ENCODE assay signal across 11 cellular contexts in the genomic region with DNA sequence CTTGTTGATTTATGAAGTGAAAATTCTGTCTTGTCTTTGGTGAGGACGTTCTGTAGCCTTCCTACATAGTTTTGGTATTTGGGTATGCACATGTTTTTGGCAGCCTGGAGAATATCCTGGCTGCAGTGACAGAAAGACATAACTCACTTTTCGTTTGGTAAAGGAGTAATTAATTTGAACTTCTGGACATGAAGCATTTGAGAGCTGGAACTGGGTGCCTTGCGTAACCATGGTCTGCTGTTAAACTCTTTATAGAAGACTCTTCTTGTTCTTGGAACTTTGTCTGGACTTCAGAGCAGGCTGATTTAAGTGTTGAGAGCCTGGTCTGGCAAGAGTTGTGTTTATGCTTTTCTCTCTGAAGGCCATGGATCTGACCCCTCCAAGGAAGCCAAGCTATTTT.
DNase-seq lines count a peak whose midpoint lies in the region; ATAC-seq and TF ChIP-seq lines count a peak whose summit lies in the region.
"Had no signal": no experiment of that assay in that cellular context is flagged by ENCODE, and none has a peak within 500 bp of the region (broad histone marks: within the 10 kb centered on the region; RNA-seq: fewer than 3 reads in every experiment).

No MANE protein-coding gene starts in this region.

- peak; percentile 92 to 95 for ATAC-seq in left cardiac atrium
- ATAC-seq in HG03571 (IDR thresholded peaks at IDR 0.05; ENCODE audit: unreplicated experiment) = no peak
- ATAC-seq in stimulated activated naive B cell treated with anti-CD40 and anti-IgM and Interleukin-4, amounts not matched to agents 10 μg/mL and 1 μg/mL and 100 μg/mL, for 72 hours (replicated peaks) = no peak
- no peak for ATAC-seq in GM21528 (IDR thresholded peaks at IDR 0.05; ENCODE audit: low FRiP score, unreplicated experiment)

- no peak overlapping the region for H3K27ac Mint-ChIP-seq in stimulated activated naive B cell treated with anti-CD40 and anti-IgM and Interleukin-4, amounts not matched to agents 10 μg/mL and 1 μg/mL and 100 μg/mL, for 72 hours
- H3K27ac Mint-ChIP-seq in activated naive CD4-positive, alpha-beta T cell treated with anti-CD3 and anti-CD28 coated beads for 36 hours = no peak overlapping the region
- H3K27ac Mint-ChIP-seq: stimulated activated naive CD8-positive, alpha-beta T cell treated with anti-CD3 and anti-CD28 coated beads, Interleukin-15, Interleukin-2, amounts not matched to agents 100 ng/mL and 50 ng/mL, for 24 hours had no signal

- no peaks in the 10 kb centered on the region for H3K9me3 Mint-ChIP-seq in stimulated activated naive B cell treated with anti-CD40 and anti-IgM and Interleukin-4, amounts not matched to agents 10 μg/mL and 1 μg/mL and 100 μg/mL, for 72 hours
- no peaks in the 10 kb centered on the region for H3K9me3 Mint-ChIP-seq in activated naive CD4-positive, alpha-beta T cell treated with anti-CD3 and anti-CD28 coated beads for 36 hours
- H3K9me3 Mint-ChIP-seq: stimulated activated naive CD8-positive, alpha-beta T cell treated with anti-CD3 and anti-CD28 coated beads, Interleukin-15, Interleukin-2, amounts not matched to agents 100 ng/mL and 50 ng/mL, for 24 hours had no signal

- no peak overlapping the region for H3K4me3 Mint-ChIP-seq in stimulated activated naive B cell treated with anti-CD40 and anti-IgM and Interleukin-4, amounts not matched to agents 10 μg/mL and 1 μg/mL and 100 μg/mL, for 72 hours
- H3K4me3 Mint-ChIP-seq in activated naive CD4-positive, alpha-beta T cell treated with anti-CD3 and anti-CD28 coated beads for 36 hours = no peak overlapping the region
- H3K4me3 Mint-ChIP-seq: stimulated activated naive CD8-positive, alpha-beta T cell treated with anti-CD3 and anti-CD28 coated beads, Interleukin-15, Interleukin-2, amounts not matched to agents 100 ng/mL and 50 ng/mL, for 24 hours had no signal

- 26 to 47% (median 35%) methylated on average over 3 of the region's 3 CpGs for WGBS in adrenal gland, 4 donors

- no peaks in the 10 kb centered on the region for H3K4me1 Mint-ChIP-seq in stimulated activated naive B cell treated with anti-CD40 and anti-IgM and Interleukin-4, amounts not matched to agents 10 μg/mL and 1 μg/mL and 100 μg/mL, for 72 hours
- H3K4me1 Mint-ChIP-seq in activated naive CD4-positive, alpha-beta T cell treated with anti-CD3 and anti-CD28 coated beads for 36 hours (ENCODE audit: low read depth) = no peaks in the 10 kb centered on the region

- no peaks in the 10 kb centered on the region for H3K36me3 ChIP-seq in adrenal gland (replicated peaks in 1 of 2)

- peaks cover 9 to 35% of the 10 kb centered on the region in 2 donors for H3K4me1 ChIP-seq in adrenal gland (replicated peaks in 1 of 2)

- intact Hi-C loops in adrenal gland (cut with DNase I) (no loop called here), left cardiac atrium (cut with DNase I) (no loop called here)
- intact Hi-C loops in activated naive CD4-positive, alpha-beta T cell treated with anti-CD3 and anti-CD28 coated beads for 36 hours (cut with micrococcal nuclease) = no loop called here

- TF ChIP-seq CTCF in AG09319 (IDR thresholded peaks at IDR 0.05; ENCODE audit: low read depth, low read length) (no peak), adrenal gland (IDR thresholded peaks at IDR 0.05) (no peak)

- no peak for TF ChIP-seq POLR2A in adrenal gland (IDR thresholded peaks at IDR 0.05)

- H3K27ac ChIP-seq in adrenal gland = peak overlapping the region in 3 of 5 donors; percentile 44 to 78 (median 62)
- H3K27ac ChIP-seq: PC-9 had no signal

- DNase-seq in AG09319 (ENCODE audit: extremely low read depth, low read depth) = peak; percentile 18
- DNase-seq in adrenal gland = peak; percentile 31 to 85 (median 60)
- DNase-seq in left cardiac atrium = peak; percentile 48
- DNase-seq in renal cortical epithelial cell (ENCODE audit: low read depth) = peak; percentile 41
- no peak for DNase-seq in stimulated activated naive B cell treated with anti-CD40 and anti-IgM and Interleukin-4, amounts not matched to agents 10 μg/mL and 1 μg/mL and 100 μg/mL, for 72 hours
- no peak for DNase-seq in activated naive CD4-positive, alpha-beta T cell treated with anti-CD3 and anti-CD28 coated beads for 36 hours
- DNase-seq: AML-193, PC-9 had no signal

- peaks cover 9 to 20% of the 10 kb centered on the region in 2 donors for H3K27me3 Mint-ChIP-seq in stimulated activated naive B cell treated with anti-CD40 and anti-IgM and Interleukin-4, amounts not matched to agents 10 μg/mL and 1 μg/mL and 100 μg/mL, for 72 hours
- peaks cover 5% of the 10 kb centered on the region for H3K27me3 Mint-ChIP-seq in activated naive CD4-positive, alpha-beta T cell treated with anti-CD3 and anti-CD28 coated beads for 36 hours (ENCODE audit: low read depth)

- CTCF ChIA-PET in activated naive CD4-positive, alpha-beta T cell treated with anti-CD3 and anti-CD28 coated beads for 36 hours (lab: Charles Lee) = no interaction called here

- H3K4me3 ChIP-seq in adrenal gland = no peak overlapping the region
- H3K4me3 ChIP-seq: PC-9 had no signal

- no peaks in the 10 kb centered on the region for H3K36me3 Mint-ChIP-seq in stimulated activated naive B cell treated with anti-CD40 and anti-IgM and Interleukin-4, amounts not matched to agents 10 μg/mL and 1 μg/mL and 100 μg/mL, for 72 hours
- no peaks in the 10 kb centered on the region for H3K36me3 Mint-ChIP-seq in activated naive CD4-positive, alpha-beta T cell treated with anti-CD3 and anti-CD28 coated beads for 36 hours (ENCODE audit: low read depth)

- H3K27me3 ChIP-seq in adrenal gland = no peaks in the 10 kb centered on the region

- H3K9me3 ChIP-seq in adrenal gland (replicated peaks in 1 of 3) = no peaks in the 10 kb centered on the region

Comparison
In these comparisons a context has a peak if more than half of its experiments do, and no peak if none do; other contexts are left out.
1. DNase-seq: peak in AG09319 (single experiment), adrenal gland (7 of 7), left cardiac atrium (single experiment) and renal cortical epithelial cell (single experiment); none in stimulated activated naive B cell treated with anti-CD40 and anti-IgM and Interleukin-4, amounts not matched to agents 10 μg/mL and 1 μg/mL and 100 μg/mL, for 72 hours (single experiment) and activated naive CD4-positive, alpha-beta T cell treated with anti-CD3 and anti-CD28 coated beads for 36 hours (single experiment).
2. ATAC-seq: peak in left cardiac atrium (2 of 2); none in HG03571 (single experiment), stimulated activated naive B cell treated with anti-CD40 and anti-IgM and Interleukin-4, amounts not matched to agents 10 μg/mL and 1 μg/mL and 100 μg/mL, for 72 hours (0 of 2) and GM21528 (single experiment).